ENCODE assay signal across 26 cellular contexts in genomic region chr9:86387376-86387775, GRCh38. TPM values are rescaled to one million over a fixed set of nuclear protein-coding genes. Genes with fewer than 3 reads are reported as not detected.
DNase-seq lines count a peak whose midpoint lies in the region; ATAC-seq, FAIRE-seq and TF ChIP-seq lines count a peak whose summit lies in the region.
"Had no signal": no experiment of that assay in that cellular context is flagged by ENCODE, and none has a peak within 500 bp of the region (broad histone marks: within the 10 kb centered on the region; RNA-seq: fewer than 3 reads in every experiment).

No MANE protein-coding gene starts in this region.

- no peaks in the 10 kb centered on the region for H3K36me3 Mint-ChIP-seq in MCF 10A (ENCODE audit: insufficient read depth, unreplicated experiment)
- H3K36me3 Mint-ChIP-seq in activated CD8-positive, alpha-beta memory T cell treated with anti-CD3 and anti-CD28 coated beads, Interleukin-2, amount 10 ng/mL, durations not matched to agents 7 days and 5 days, result no peaks in the 10 kb centered on the region
- H3K36me3 Mint-ChIP-seq: CD14-positive monocyte; CD4-positive, CD25-positive, alpha-beta regulatory T cell had no signal

- WGBS in H1 (ENCODE audit: extremely low coverage in 1 of 2, insufficient coverage in 1 of 2, insufficient read length in 1 of 2, insufficient replicate concordance in 2 of 2, low coverage in 1 of 2, low lambda C conversion rate in 2 of 2, missing lambda C conversion rate in 1 of 2), 2 experiments, result 69% methylated on average over 3 of the region's 3 CpGs; no CpG with 5 or more reads in 1 of the 2 experiments

- no peak for ATAC-seq in activated CD8-positive, alpha-beta memory T cell treated with anti-CD3 and anti-CD28 coated beads, Interleukin-2, amount 10 ng/mL, durations not matched to agents 7 days and 5 days
- ATAC-seq in HG03108 (IDR thresholded peaks at IDR 0.05; ENCODE audit: unreplicated experiment), result no peak
- ATAC-seq: GM12878 had no signal

- no peak for TF ChIP-seq EP300 in H1 (IDR thresholded peaks at IDR 0.05; ENCODE audit: borderline replicate concordance in 1 of 2, low read depth in 2 of 2, low read length in 2 of 2)

- H3K4me3 ChIP-seq in breast epithelium, result no peak overlapping the region
- no peak overlapping the region for H3K4me3 ChIP-seq in H1 (ENCODE audit: extremely low read depth in 1 of 4, insufficient read depth in 2 of 4, low read depth in 3 of 4, low read length in 4 of 4)
- H3K4me3 ChIP-seq: BLaER1, GM12878 had no signal

- no peak overlapping the region for H3K4me2 ChIP-seq in H1 (ENCODE audit: insufficient read depth in 1 of 2, low read depth in 2 of 2, low read length in 2 of 2)
- H3K4me2 ChIP-seq: BLaER1 had no signal

- H3K79me2 ChIP-seq in H1 (ENCODE audit: control insufficient read depth in 1 of 2, insufficient read depth in 2 of 2, low read length in 2 of 2), result no peaks in the 10 kb centered on the region

- peaks cover 6% of the 10 kb centered on the region for H3K4me1 Mint-ChIP-seq in MCF 10A (ENCODE audit: insufficient read depth, unreplicated experiment)
- H3K4me1 Mint-ChIP-seq in activated CD8-positive, alpha-beta memory T cell treated with anti-CD3 and anti-CD28 coated beads, Interleukin-2, amount 10 ng/mL, durations not matched to agents 7 days and 5 days, result no peaks in the 10 kb centered on the region
- H3K4me1 Mint-ChIP-seq: CD4-positive, alpha-beta memory T cell; CD4-positive, CD25-positive, alpha-beta regulatory T cell; CD8-positive, alpha-beta memory T cell had no signal

- no peak overlapping the region for H4K91ac ChIP-seq in H1 (replicated peaks; ENCODE audit: insufficient read length, low read length)

- H2BK120ac ChIP-seq in H1 (replicated peaks; ENCODE audit: low read depth, low read length), result no peak overlapping the region

- no peak overlapping the region for H3K4me3 Mint-ChIP-seq in MCF 10A (ENCODE audit: unreplicated experiment)
- no peak overlapping the region for H3K4me3 Mint-ChIP-seq in activated CD8-positive, alpha-beta memory T cell treated with anti-CD3 and anti-CD28 coated beads, Interleukin-2, amount 10 ng/mL, durations not matched to agents 7 days and 5 days
- H3K4me3 Mint-ChIP-seq: CD14-positive monocyte; CD4-positive, alpha-beta memory T cell; CD4-positive, CD25-positive, alpha-beta regulatory T cell; CD8-positive, alpha-beta memory T cell had no signal

- H3K27ac Mint-ChIP-seq in MCF 10A (ENCODE audit: low read depth, unreplicated experiment), result peak overlapping the region; percentile 65
- H3K27ac Mint-ChIP-seq in activated CD8-positive, alpha-beta memory T cell treated with anti-CD3 and anti-CD28 coated beads, Interleukin-2, amount 10 ng/mL, durations not matched to agents 7 days and 5 days, result no peak overlapping the region
- H3K27ac Mint-ChIP-seq: CD14-positive monocyte; CD4-positive, CD25-positive, alpha-beta regulatory T cell had no signal

- no peak for FAIRE-seq in H1 (lab: Jason Lieb, UNC)
- FAIRE-seq: A204.1, GM12878, GM12892, GM18507 had no signal

- TF ChIP-seq POLR2A in breast epithelium (IDR thresholded peaks at IDR 0.05), result no peak
- no peak for TF ChIP-seq POLR2A in H1 (IDR thresholded peaks at IDR 0.05; ENCODE audit: control extremely low read depth in 1 of 2, low read depth in 2 of 2, low read length in 2 of 2)

- H3K9ac ChIP-seq in H1 (replicated peaks in 1 of 4; ENCODE audit: extremely low read depth in 1 of 4, low read depth in 3 of 4, low read length in 3 of 4), result no peak overlapping the region
- H3K9ac ChIP-seq: BLaER1 had no signal

- H2AFZ ChIP-seq in H1 (ENCODE audit: low read length), result peak overlapping the region; percentile 53; the same call in 1 of the 2 replicates

- CTCF ChIA-PET in MCF 10A (lab: Yijun Ruan, JAX) (interaction anchor here (0.6 kb wide), 1 partner anchor 80 kb away, joined by 4 read pairs; no protein-coding TSS in a partner anchor), H1 (lab: Charles Lee; ENCODE audit: partially characterized antibody) (no interaction called here)
- CTCF ChIA-PET in activated CD8-positive, alpha-beta memory T cell treated with anti-CD3 and anti-CD28 coated beads, Interleukin-2, amount 10 ng/mL, durations not matched to agents 7 days and 5 days (lab: Charles Lee), result no interaction called here

- no peak overlapping the region for H3K27ac ChIP-seq in breast epithelium
- no peak overlapping the region for H3K27ac ChIP-seq in H1 (ENCODE audit: low read depth, low read length)
- H3K27ac ChIP-seq: BLaER1 had no signal

- H3K14ac ChIP-seq in H1 (ENCODE audit: insufficient read length), result no peak overlapping the region

- no peak overlapping the region for H2BK12ac ChIP-seq in H1 (ENCODE audit: low read depth, low read length)

- H3K79me1 ChIP-seq in H1 (ENCODE audit: low read depth, low read length), result no peaks in the 10 kb centered on the region

- H3K23me2 ChIP-seq in H1 (ENCODE audit: low read depth, low read length), result no peaks in the 10 kb centered on the region

- no peak overlapping the region for H2AK5ac ChIP-seq in H1 (ENCODE audit: low read depth, low read length)

- no peak for DNase-seq in MCF 10A (ENCODE audit: unreplicated experiment)
- DNase-seq in breast epithelium (ENCODE audit: low spot score in 2 of 2), result no peak
- DNase-seq in H1 (ENCODE audit: low read depth in 1 of 2, low spot score in 2 of 2), result no peak
- DNase-seq in activated CD8-positive, alpha-beta memory T cell treated with anti-CD3 and anti-CD28 coated beads, Interleukin-2, amount 10 ng/mL, durations not matched to agents 7 days and 5 days, result no peak
- DNase-seq: 8988T; ACHN; BE2C; C1 segment of cervical spinal cord; CD4-positive, alpha-beta memory T cell; CD4-positive, CD25-positive, alpha-beta regulatory T cell; CD8-positive, alpha-beta memory T cell; COR-L47; DMS 273 treated with DMSO at 0.1 percent for 48 hours; DMS153; DMS53; DMS79; DND-41; EL; GDM1 had no signal

- H3K27me3 ChIP-seq in breast epithelium, result no peaks in the 10 kb centered on the region
- no peaks in the 10 kb centered on the region for H3K27me3 ChIP-seq in H1 (replicated peaks in 1 of 4; ENCODE audit: control insufficient read depth in 3 of 4, extremely low read depth in 1 of 4, insufficient read depth in 3 of 4, low read length in 3 of 4)
- H3K27me3 ChIP-seq: BE2C, BLaER1 had no signal

- no peak overlapping the region for H3K23ac ChIP-seq in H1 (ENCODE audit: insufficient read length)

- H3K27me3 Mint-ChIP-seq in MCF 10A (ENCODE audit: insufficient read depth, unreplicated experiment), result no peaks in the 10 kb centered on the region
- peaks cover 7% of the 10 kb centered on the region for H3K27me3 Mint-ChIP-seq in activated CD8-positive, alpha-beta memory T cell treated with anti-CD3 and anti-CD28 coated beads, Interleukin-2, amount 10 ng/mL, durations not matched to agents 7 days and 5 days

- no peak overlapping the region for H3K4ac ChIP-seq in H1 (replicated peaks; ENCODE audit: insufficient read length, low read depth, low read length)

- no peak overlapping the region for H3K56ac ChIP-seq in H1 (replicated peaks; ENCODE audit: insufficient read length, low read depth, low read length)

- intact Hi-C loops in MCF 10A (cut with micrococcal nuclease) (no loop called here), breast epithelium (cut with DNase I; ENCODE audit: low total_unique reads) (no loop called here)

- BruUV-seq in MCF 10A (replicated peaks; lab: Mats Ljungman, UMichigan), result no TSS peak

- H2BK15ac ChIP-seq in H1 (ENCODE audit: low read length), result no peak overlapping the region

- H4K8ac ChIP-seq in H1 (ENCODE audit: extremely low read depth, insufficient read depth, low read length), result no peak overlapping the region

- no peaks in the 10 kb centered on the region for H3K4me1 ChIP-seq in breast epithelium
- H3K4me1 ChIP-seq in H1 (replicated peaks in 1 of 4; ENCODE audit: control insufficient read depth in 3 of 4, insufficient read depth in 4 of 4, low read length in 3 of 4), result no peaks in the 10 kb centered on the region
- H3K4me1 ChIP-seq: BE2C, BLaER1 had no signal

- no peaks in the 10 kb centered on the region for H4K20me1 ChIP-seq in H1 (replicated peaks in 1 of 2; ENCODE audit: control insufficient read depth in 1 of 2, insufficient read depth in 2 of 2, low read length in 2 of 2)
- H4K20me1 ChIP-seq: BLaER1 had no signal

- H3K36me3 ChIP-seq in breast epithelium (no peaks in the 10 kb centered on the region), H1 (ENCODE audit: control insufficient read depth in 2 of 4, insufficient read depth in 4 of 4, low read length in 3 of 4) (no peaks in the 10 kb centered on the region)
- H3K36me3 ChIP-seq: BE2C, BLaER1 had no signal

- TF ChIP-seq CTCF in MCF 10A (IDR thresholded peaks at IDR 0.05; ENCODE audit: unreplicated experiment) (no peak), breast epithelium (IDR thresholded peaks at IDR 0.05) (no peak), H1 (IDR thresholded peaks at IDR 0.05; ENCODE audit: control extremely low read depth in 1 of 3, insufficient read depth in 1 of 3, low read depth in 1 of 3, low read length in 3 of 3) (no peak)

- POLR2A ChIA-PET in MCF 10A (lab: Yijun Ruan, JAX) (interaction anchor here (1.0 kb wide), 1 partner anchor 11 kb away, joined by 5 read pairs; no protein-coding TSS in a partner anchor), H1 (lab: Charles Lee; ENCODE audit: partially characterized antibody) (no interaction called here)

- H2BK5ac ChIP-seq in H1 (ENCODE audit: low read depth, low read length), result no peak overlapping the region

- H3K9me3 ChIP-seq in breast epithelium (peaks cover 4 to 22% of the 10 kb centered on the region in 2 donors), H1 (ENCODE audit: insufficient read depth in 2 of 2, low read depth in 1 of 2, low read length in 1 of 2) (peaks cover 6 to 16% of the 10 kb centered on the region in 2 experiments; a peak in 2 of 4 replicates)
- H3K9me3 ChIP-seq: BE2C had no signal

- H3K9me3 Mint-ChIP-seq in MCF 10A (ENCODE audit: unreplicated experiment), result peaks cover 25% of the 10 kb centered on the region
- H3K9me3 Mint-ChIP-seq in activated CD8-positive, alpha-beta memory T cell treated with anti-CD3 and anti-CD28 coated beads, Interleukin-2, amount 10 ng/mL, durations not matched to agents 7 days and 5 days (ENCODE audit: low read depth), result no peaks in the 10 kb centered on the region

- TF ChIP-seq RAD21 in H1 (IDR thresholded peaks at IDR 0.05 in 1 of 2, conservative IDR thresholded peaks at IDR 0.05 in 1 of 2; ENCODE audit: low read depth in 2 of 2, low read length in 2 of 2), result no peak

- no peak overlapping the region for H4K5ac ChIP-seq in H1 (ENCODE audit: insufficient read length, low read depth, low read length)

- no peak overlapping the region for H2BK20ac ChIP-seq in H1 (ENCODE audit: low read length)

- no peak overlapping the region for H3K18ac ChIP-seq in H1 (ENCODE audit: extremely low read depth, low read length)

RNA-seq across cellular contexts. Expression of gene TUT7, which starts 33.2 kb away (rescaled TPM):
- 35.9 and 37.4 TPM in 2 replicates for total RNA-seq in MCF 10A (2022)
- total RNA-seq in breast epithelium, result 10 to 100 TPM; 59.5 to 95.4 (median 65.2) TPM
- total RNA-seq in H1 (2021; fragmentation: NEBNext Ultra II Directional; extraction: Animal tissue kit (Norgen Biotek cat#: 25700)), result 19.3 and 21.5 TPM in 2 replicates
- polyA plus RNA-seq in H1 (2011; rRNA removed), result 2.9 and 4.8 TPM in 2 replicates
- polyA plus RNA-seq in H1 (2011; cell fraction: cytosol; rRNA removed), result 7.8 TPM
- polyA plus RNA-seq in H1 (2011; cell fraction: nucleus; rRNA removed), result 5.1 TPM
- 8.0 to 24.8 TPM (median 11.8 TPM) in 4 replicates for polyA plus RNA-seq in H1 (2012, experiment 1 of 2)
- polyA plus RNA-seq in H1 (2012, experiment 2 of 2), result 0.56 TPM
- polyA plus RNA-seq in H1 (2013, experiment 1 of 2), result 13.8 TPM
- 13.6 TPM for polyA plus RNA-seq in H1 (2013, experiment 2 of 2)
- polyA minus RNA-seq in H1 (2011; rRNA and poly(A)+ RNA removed), result 15.1 and 34.6 TPM in 2 replicates
- 14.1 TPM for polyA minus RNA-seq in H1 (2011; cell fraction: cytosol; rRNA and poly(A)+ RNA removed)
- polyA minus RNA-seq in H1 (2011; cell fraction: nucleus; rRNA and poly(A)+ RNA removed), result 48.5 TPM
- 10 to 100 TPM; 44.9 to 46.7 TPM for total RNA-seq in activated CD8-positive, alpha-beta memory T cell treated with anti-CD3 and anti-CD28 coated beads, Interleukin-2, amount 10 ng/mL, durations not matched to agents 7 days and 5 days
